ENCODE assay signal across 24 cellular contexts in genomic region chr4:2377241-2377640, GRCh38. TPM values are rescaled to one million over a fixed set of nuclear protein-coding genes. Genes with fewer than 3 reads are reported as not detected.
"Had no signal": no experiment of that assay in that cellular context is flagged by ENCODE, and none has a peak within 500 bp of the region (broad histone marks: within the 10 kb centered on the region; RNA-seq: fewer than 3 reads in every experiment).

No MANE protein-coding gene starts in this region.

- H3K36me3 ChIP-seq: MG63 had no signal

- H3K27me3 ChIP-seq: MG63 had no signal

- H3K9me3 ChIP-seq: MG63, SK-N-SH had no signal

- H3K4me3 Mint-ChIP-seq: IgD-negative memory B cell had no signal

- H3K27ac ChIP-seq: HL-60, RWPE1 had no signal

- H3K4me3 ChIP-seq: MG63 had no signal

- ATAC-seq: Panc1, PC-3 had no signal

- H3K4me1 Mint-ChIP-seq: IgD-negative memory B cell had no signal

- DNase-seq: KBM-7, MG63, NCI-H1092 treated with DMSO at 0.1 percent for 48 hours, NCI-H1436, NCI-H187, NCI-H2029, NCI-H2081 treated with DMSO at 0.1 percent for 48 hours, NCI-H2171, NCI-H226, NCI-H446, NCI-H510A, NCI-H524 treated with DMSO at 0.1 percent for 48 hours, NCI-H69, NCI-H774, PC-3, SHP77, SK-N-SH, SW 1271 had no signal

RNA-seq across cellular contexts. Expression of gene CFAP99, which starts 41.5 kb away (rescaled TPM):
- total RNA-seq: LHCN-M2, PC-3, SK-MEL-5 had no signal
- polyA plus RNA-seq: IgD-negative memory B cell had no signal
